ENCODE assay signal across 3 cellular contexts in the genomic region with DNA sequence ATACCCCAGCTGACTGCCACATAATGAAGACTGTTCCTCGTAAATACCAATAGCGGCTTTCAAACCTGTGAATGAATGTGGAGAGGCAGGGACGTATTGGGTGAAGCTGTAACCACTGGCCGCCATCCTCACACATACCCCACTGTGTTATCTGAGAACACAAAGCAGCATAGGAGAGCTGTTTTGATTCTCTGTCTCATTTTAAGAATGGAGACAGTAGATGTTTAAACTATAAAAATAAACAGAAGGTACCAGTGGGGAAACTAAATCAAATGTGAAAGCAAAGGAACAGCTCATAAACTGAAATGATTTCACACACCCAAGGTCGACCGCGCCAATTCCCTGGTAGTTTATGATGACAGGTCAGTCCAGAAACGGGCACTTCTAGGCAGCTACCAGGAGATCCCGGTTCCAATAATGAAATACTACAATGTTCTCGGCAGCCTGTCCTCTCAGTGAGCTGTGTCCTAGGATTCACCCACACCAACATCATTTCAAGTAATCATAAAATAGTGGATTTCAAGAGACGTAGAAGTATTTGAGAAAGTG.
A peak's percentile ranks its signal among the peaks of the same experiment; 100 is the strongest.
TF ChIP-seq lines count a peak whose summit lies in the region.

No MANE protein-coding gene starts in this region.

TF ChIP-seq in GM23338, 12 proteins besides CTCF, POLR2A, EP300 and RAD21:
- TF ChIP-seq EZH2phosphoT487 (IDR thresholded peaks at IDR 0.05; ENCODE audit: unreplicated experiment) (no peak), STAT1 (IDR thresholded peaks at IDR 0.05; ENCODE audit: unreplicated experiment) (no peak), NANOG (IDR thresholded peaks at IDR 0.05; ENCODE audit: borderline replicate concordance) (no peak), ZNF331 (CRISPR knock-in tag; IDR thresholded peaks at IDR 0.05; ENCODE audit: low read depth) (no peak), CREB1 (CRISPR knock-in tag; IDR thresholded peaks at IDR 0.05; ENCODE audit: low read depth) (no peak), JUNB (IDR thresholded peaks at IDR 0.05; ENCODE audit: unreplicated experiment) (no peak)
- TF ChIP-seq, protein P1, sequence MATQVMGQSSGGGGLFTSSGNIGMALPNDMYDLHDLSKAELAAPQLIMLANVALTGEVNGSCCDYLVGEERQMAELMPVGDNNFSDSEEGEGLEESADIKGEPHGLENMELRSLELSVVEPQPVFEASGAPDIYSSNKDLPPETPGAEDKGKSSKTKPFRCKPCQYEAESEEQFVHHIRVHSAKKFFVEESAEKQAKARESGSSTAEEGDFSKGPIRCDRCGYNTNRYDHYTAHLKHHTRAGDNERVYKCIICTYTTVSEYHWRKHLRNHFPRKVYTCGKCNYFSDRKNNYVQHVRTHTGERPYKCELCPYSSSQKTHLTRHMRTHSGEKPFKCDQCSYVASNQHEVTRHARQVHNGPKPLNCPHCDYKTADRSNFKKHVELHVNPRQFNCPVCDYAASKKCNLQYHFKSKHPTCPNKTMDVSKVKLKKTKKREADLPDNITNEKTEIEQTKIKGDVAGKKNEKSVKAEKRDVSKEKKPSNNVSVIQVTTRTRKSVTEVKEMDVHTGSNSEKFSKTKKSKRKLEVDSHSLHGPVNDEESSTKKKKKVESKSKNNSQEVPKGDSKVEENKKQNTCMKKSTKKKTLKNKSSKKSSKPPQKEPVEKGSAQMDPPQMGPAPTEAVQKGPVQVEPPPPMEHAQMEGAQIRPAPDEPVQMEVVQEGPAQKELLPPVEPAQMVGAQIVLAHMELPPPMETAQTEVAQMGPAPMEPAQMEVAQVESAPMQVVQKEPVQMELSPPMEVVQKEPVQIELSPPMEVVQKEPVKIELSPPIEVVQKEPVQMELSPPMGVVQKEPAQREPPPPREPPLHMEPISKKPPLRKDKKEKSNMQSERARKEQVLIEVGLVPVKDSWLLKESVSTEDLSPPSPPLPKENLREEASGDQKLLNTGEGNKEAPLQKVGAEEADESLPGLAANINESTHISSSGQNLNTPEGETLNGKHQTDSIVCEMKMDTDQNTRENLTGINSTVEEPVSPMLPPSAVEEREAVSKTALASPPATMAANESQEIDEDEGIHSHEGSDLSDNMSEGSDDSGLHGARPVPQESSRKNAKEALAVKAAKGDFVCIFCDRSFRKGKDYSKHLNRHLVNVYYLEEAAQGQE (IDR thresholded peaks at IDR 0.05; ENCODE audit: unreplicated experiment): no peak
TF ChIP-seq in GM23338: peak in this region for 0.

TF ChIP-seq in HEK293T, 16 proteins besides CTCF, POLR2A, EP300 and RAD21:
- no peak for TF ChIP-seq SUZ12 (IDR thresholded peaks at IDR 0.05)
- TF ChIP-seq, protein P2, sequence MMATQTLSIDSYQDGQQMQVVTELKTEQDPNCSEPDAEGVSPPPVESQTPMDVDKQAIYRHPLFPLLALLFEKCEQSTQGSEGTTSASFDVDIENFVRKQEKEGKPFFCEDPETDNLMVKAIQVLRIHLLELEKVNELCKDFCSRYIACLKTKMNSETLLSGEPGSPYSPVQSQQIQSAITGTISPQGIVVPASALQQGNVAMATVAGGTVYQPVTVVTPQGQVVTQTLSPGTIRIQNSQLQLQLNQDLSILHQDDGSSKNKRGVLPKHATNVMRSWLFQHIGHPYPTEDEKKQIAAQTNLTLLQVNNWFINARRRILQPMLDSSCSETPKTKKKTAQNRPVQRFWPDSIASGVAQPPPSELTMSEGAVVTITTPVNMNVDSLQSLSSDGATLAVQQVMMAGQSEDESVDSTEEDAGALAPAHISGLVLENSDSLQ (IDR thresholded peaks at IDR 0.05): peak; percentile 28; the same call in 1 of the 2 replicates

TF ChIP-seq in H1, 55 proteins besides CTCF, POLR2A, EP300 and RAD21:
- TF ChIP-seq RXRA (IDR thresholded peaks at IDR 0.05; ENCODE audit: insufficient read depth, low read depth, low read length): no peak
- TF ChIP-seq SRF (IDR thresholded peaks at IDR 0.05; ENCODE audit: low read depth, low read length): no peak
- TF ChIP-seq CTBP2 (IDR thresholded peaks at IDR 0.05; ENCODE audit: borderline replicate concordance, insufficient read depth, insufficient read length, low read length): no peak
- TF ChIP-seq EGR1 (IDR thresholded peaks at IDR 0.05; ENCODE audit: borderline replicate concordance, low read depth, low read length): no peak
- TF ChIP-seq TAF1 (IDR thresholded peaks at IDR 0.05; ENCODE audit: low read depth, low read length): no peak
- TF ChIP-seq RBBP5 (IDR thresholded peaks at IDR 0.05; ENCODE audit: borderline replicate concordance, low read depth, low read length): no peak
- no peak for TF ChIP-seq BRCA1 (IDR thresholded peaks at IDR 0.05; ENCODE audit: low read depth, low read length)
TF ChIP-seq in H1: peak in this region for 0.
